Comparison of ENCODE assay signal across 13 cellular contexts in genomic region chr3:81726132-81726531, GRCh38. TPM values are rescaled to one million over a fixed set of nuclear protein-coding genes. Genes with fewer than 3 reads are reported as not detected.
DNase-seq lines count a peak whose midpoint lies in the region; ATAC-seq, FAIRE-seq and TF ChIP-seq lines count a peak whose summit lies in the region.
"Had no signal": no experiment of that assay in that cellular context is flagged by ENCODE, and none has a peak within 500 bp of the region (broad histone marks: within the 10 kb centered on the region; RNA-seq: fewer than 3 reads in every experiment).

No MANE protein-coding gene starts in this region.

- no peaks in the 10 kb centered on the region for H3K9me3 ChIP-seq in A549
- H3K9me3 ChIP-seq: Peyer's patch had no signal

- 58% methylated on average over 2 of the region's 2 CpGs for WGBS in A549 (ENCODE audit: missing lambda C conversion rate)

- CTCF ChIA-PET in A549 (lab: Yijun Ruan, JAX) = interaction anchor here (0.9 to 1.3 kb wide), 2 partner anchors 15 to 59 kb away, joined by 3 read pairs; no protein-coding TSS in a partner anchor

- TF ChIP-seq POLR2A in A549 (IDR thresholded peaks at IDR 0.05; ENCODE audit: low read length) = no peak
- no peak for TF ChIP-seq POLR2A in GM12891 (IDR thresholded peaks at IDR 0.05; ENCODE audit: low read depth, low read length)

- H3K4me1 ChIP-seq in A549 = peaks cover 66% of the 10 kb centered on the region
- H3K4me1 ChIP-seq: Peyer's patch had no signal

- H3K27ac ChIP-seq in A549 = peak overlapping the region; percentile 71 to 89
- H3K27ac ChIP-seq: Peyer's patch had no signal

- no peak for TF ChIP-seq RAD21 in A549 (conservative IDR thresholded peaks at IDR 0.05 in 1 of 2, IDR thresholded peaks at IDR 0.05 in 1 of 2)

- no peak for ATAC-seq in A549
- ATAC-seq: stimulated activated naive CD8-positive, alpha-beta T cell treated with anti-CD3 and anti-CD28 coated beads, Interleukin-15, amount 100 ng/mL, for 72 hours had no signal

- FAIRE-seq in A549 (lab: Jason Lieb, UNC) (peak; percentile 46), GM12891 (lab: Jason Lieb, UNC) (peak; percentile 23)

- no peak for TF ChIP-seq EP300 in A549 (IDR thresholded peaks at IDR 0.05)

- TF ChIP-seq CTCF in A549 (IDR thresholded peaks at IDR 0.05) = no peak
- TF ChIP-seq CTCF in GM20000 (IDR thresholded peaks at IDR 0.05; ENCODE audit: extremely low read depth, missing control alignments) = no peak

- POLR2A ChIA-PET in A549 (lab: Yijun Ruan, JAX) = interaction anchor here (0.7 kb wide), 1 partner anchor 177 kb away, joined by 3 read pairs; no protein-coding TSS in a partner anchor

- H3K4me3 ChIP-seq in A549 = peak overlapping the region; percentile 26; the same call in 1 of the 3 replicates
- H3K4me3 ChIP-seq: Peyer's patch had no signal

- DNase-seq in A549 (ENCODE audit: low read depth in 1 of 2, low spot score in 1 of 2) (no peak), GM12891 (ENCODE audit: insufficient read length, low spot score) (no peak), NCI-H69 (lab: John Stamatoyannopoulos, UW) (peak; percentile 7), fibroblast of gingiva (ENCODE audit: low read depth) (peak; percentile 39), SKM-1 (lab: John Stamatoyannopoulos, UW; ENCODE audit: unreplicated experiment) (no peak), medulla oblongata (ENCODE audit: extremely low spot score) (no peak), GM20000 (ENCODE audit: low spot score) (no peak), cerebellar nuclear complex (lab: John Stamatoyannopoulos, UW) (no peak)
- DNase-seq: MM.1S; NCI-H2227 treated with DMSO at 0.1 percent for 48 hours; Peyer's patch; stimulated activated naive CD8-positive, alpha-beta T cell treated with anti-CD3 and anti-CD28 coated beads, Interleukin-15, amount 100 ng/mL, for 72 hours; T-helper 9 cell had no signal

- H3K4me2 ChIP-seq in A549 = peak overlapping the region; percentile 91

TF ChIP-seq in A549, 52 proteins besides CTCF, POLR2A, EP300 and RAD21:
- TF ChIP-seq EHF (CRISPR knock-in tag; IDR thresholded peaks at IDR 0.05) (no peak), REST (IDR thresholded peaks at IDR 0.05) (no peak), BHLHE40 (IDR thresholded peaks at IDR 0.05; ENCODE audit: low read depth, low read length) (no peak)
TF ChIP-seq in A549: peak in this region for 0.

TF ChIP-seq in GM12891, 5 proteins besides CTCF, POLR2A, EP300 and RAD21:
- TF ChIP-seq PAX5 (IDR thresholded peaks at IDR 0.05; ENCODE audit: insufficient read depth, low read length, severe bottlenecking) (no peak), POU2F2 (IDR thresholded peaks at IDR 0.05; ENCODE audit: low read depth, low read length) (no peak), POLR2AphosphoS5 (IDR thresholded peaks at IDR 0.05; ENCODE audit: low read depth, low read length) (no peak), SPI1 (IDR thresholded peaks at IDR 0.05; ENCODE audit: low read depth, low read length) (no peak), TAF1 (IDR thresholded peaks at IDR 0.05; ENCODE audit: low read depth, low read length) (no peak)

RNA-seq across cellular contexts. Expression of gene GBE1, which starts 35.3 kb away (rescaled TPM):
- 47.1 and 55.0 TPM in 2 replicates for polyA plus RNA-seq in A549 (2011; rRNA removed)
- polyA plus RNA-seq in A549 (2012; cell fraction: cytosol; rRNA removed) = 9.3 and 10.3 TPM in 2 replicates
- 6.6 and 7.7 TPM in 2 replicates for polyA plus RNA-seq in A549 (2012; cell fraction: nucleus; rRNA removed)
- polyA plus RNA-seq in A549 (2017; fragmentation: RNase III; extraction: RNeasy Plus Mini Kit Qiagen cat#74134 plus additional on column Dnase treatment) = 36.3 to 39.5 TPM (median 38.1 TPM) in 3 replicates
- polyA minus RNA-seq in A549 (2011; rRNA and poly(A)+ RNA removed) = 26.3 and 26.8 TPM in 2 replicates
- polyA plus RNA-seq in GM12891 (2012; ENCODE audit: low read depth, missing spikeins) = 97.2 TPM

Comparison
In these comparisons a context has a peak if more than half of its experiments do, and no peak if none do; other contexts are left out.
1. DNase-seq: peak in NCI-H69 (single experiment) and fibroblast of gingiva (single experiment); none in A549 (0 of 2), GM12891 (single experiment), SKM-1 (single experiment), medulla oblongata (single experiment), GM20000 (single experiment) and cerebellar nuclear complex (0 of 2).